In the genomic region with DNA sequence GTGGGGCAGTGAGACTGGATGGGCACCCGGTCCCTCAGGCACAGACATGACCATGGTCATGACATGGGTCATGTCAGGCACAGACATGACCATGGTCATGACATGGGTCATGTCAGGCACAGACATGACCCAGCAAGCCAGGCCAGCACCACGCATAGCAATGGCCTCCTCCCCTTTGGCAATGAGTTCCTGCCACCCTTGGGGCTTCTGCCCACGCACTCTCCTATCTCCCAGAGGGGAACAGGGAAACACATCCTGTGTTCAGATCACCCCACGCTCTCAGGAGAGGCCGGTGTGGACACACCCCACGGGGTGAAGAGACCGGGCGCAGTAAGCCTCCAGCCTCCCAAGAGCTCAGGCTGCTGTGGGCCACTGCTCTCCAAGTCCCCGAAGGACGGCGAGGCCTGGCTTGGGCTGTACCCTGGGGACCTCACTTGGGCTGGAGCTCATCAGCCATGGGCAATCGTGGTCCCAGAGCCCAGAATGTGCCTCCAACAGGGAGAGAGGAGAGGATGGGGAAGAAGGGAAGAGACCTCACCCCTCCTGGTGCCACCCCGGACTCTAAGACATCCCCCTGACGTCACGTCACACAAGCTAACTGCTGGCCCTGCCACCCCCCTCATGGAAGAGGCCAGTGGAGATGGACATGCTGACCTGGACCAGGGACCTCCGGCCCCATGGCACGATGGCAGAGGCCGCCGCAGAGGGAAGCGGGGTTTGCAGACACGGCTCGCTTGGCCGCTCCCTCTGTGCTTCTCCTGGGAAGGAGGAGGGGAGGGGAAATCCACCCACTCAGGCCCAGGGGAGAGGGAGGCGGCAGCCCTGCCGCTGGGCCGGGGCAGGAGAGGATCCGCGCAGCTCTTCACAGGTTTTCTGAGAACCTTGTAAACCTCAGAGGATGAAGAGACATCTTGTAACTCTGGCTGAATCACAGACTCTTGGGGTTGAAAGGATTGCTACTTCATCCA, we compare ENCODE assay signal across 8 cellular contexts.
DNase-seq lines count a peak whose midpoint lies in the region; ATAC-seq and TF ChIP-seq lines count a peak whose summit lies in the region.
"Had no signal": no experiment of that assay in that cellular context is flagged by ENCODE, and none has a peak within 500 bp of the region (broad histone marks: within the 10 kb centered on the region; RNA-seq: fewer than 3 reads in every experiment).

No MANE protein-coding gene starts in this region.

- H3K9me3 Mint-ChIP-seq in activated CD4-positive, alpha-beta T cell treated with anti-CD3 and anti-CD28 coated beads, Interleukin-2, amount 10 ng/mL, durations not matched to agents 24 days and 14 days, result no peaks in the 10 kb centered on the region

- no peaks in the 10 kb centered on the region for H3K9me3 ChIP-seq in left ventricle myocardium inferior (replicated peaks)
- H3K9me3 ChIP-seq: SJSA1 had no signal

- intact Hi-C loops in activated CD4-positive, alpha-beta T cell treated with anti-CD3 and anti-CD28 coated beads, Interleukin-2, amount 10 ng/mL, durations not matched to agents 24 days and 14 days (cut with micrococcal nuclease), result loop anchor here (1.0 to 5.0 kb wide), 5 partner anchors 13 to 173 kb away; no protein-coding TSS in a partner anchor
- intact Hi-C loops in left ventricle myocardium inferior (cut with micrococcal nuclease), result no loop called here

- H3K4me3 Mint-ChIP-seq in activated CD4-positive, alpha-beta T cell treated with anti-CD3 and anti-CD28 coated beads, Interleukin-2, amount 10 ng/mL, durations not matched to agents 24 days and 14 days, result peak overlapping the region; percentile 85

- DNase-seq in activated CD4-positive, alpha-beta T cell treated with anti-CD3 and anti-CD28 coated beads, Interleukin-2, amount 10 ng/mL, durations not matched to agents 24 days and 14 days, result peak; percentile 82
- peak; percentile 19 for DNase-seq in left ventricle myocardium inferior
- DNase-seq in DMS114 treated with DMSO at 0.1 percent for 48 hours (lab: John Stamatoyannopoulos, UW; ENCODE audit: unreplicated experiment), result no peak
- no peak for DNase-seq in SHP77 treated with DMSO at 0.1 percent for 48 hours (lab: John Stamatoyannopoulos, UW)
- DNase-seq in NCI-H2227 treated with DMSO at 0.1 percent for 48 hours (lab: John Stamatoyannopoulos, UW), result no peak

- peaks cover 59% of the 10 kb centered on the region for H3K4me1 Mint-ChIP-seq in activated CD4-positive, alpha-beta T cell treated with anti-CD3 and anti-CD28 coated beads, Interleukin-2, amount 10 ng/mL, durations not matched to agents 24 days and 14 days

- H3K36me3 ChIP-seq in left ventricle myocardium inferior, result peaks cover 7% of the 10 kb centered on the region
- H3K36me3 ChIP-seq: SJSA1 had no signal

- peaks cover 22% of the 10 kb centered on the region for H3K36me3 Mint-ChIP-seq in activated CD4-positive, alpha-beta T cell treated with anti-CD3 and anti-CD28 coated beads, Interleukin-2, amount 10 ng/mL, durations not matched to agents 24 days and 14 days (ENCODE audit: low read depth)

- H3K4me3 ChIP-seq in left ventricle myocardium inferior, result peak overlapping the region; percentile 33
- H3K4me3 ChIP-seq: SJSA1 had no signal

- H3K27ac ChIP-seq in left ventricle myocardium inferior (replicated peaks), result no peak overlapping the region
- H3K27ac ChIP-seq: SJSA1 had no signal

- H3K27ac Mint-ChIP-seq in activated CD4-positive, alpha-beta T cell treated with anti-CD3 and anti-CD28 coated beads, Interleukin-2, amount 10 ng/mL, durations not matched to agents 24 days and 14 days, result peak overlapping the region; percentile 93

- peak; percentile 15 for ATAC-seq in GM19351 (IDR thresholded peaks at IDR 0.05; ENCODE audit: unreplicated experiment)
- peak; percentile 21 for ATAC-seq in HG03025 (IDR thresholded peaks at IDR 0.05; ENCODE audit: low FRiP score, unreplicated experiment)

- H3K27me3 ChIP-seq in left ventricle myocardium inferior (ENCODE audit: low read depth), result no peaks in the 10 kb centered on the region
- H3K27me3 ChIP-seq: SJSA1 had no signal

- H3K27me3 Mint-ChIP-seq in activated CD4-positive, alpha-beta T cell treated with anti-CD3 and anti-CD28 coated beads, Interleukin-2, amount 10 ng/mL, durations not matched to agents 24 days and 14 days, result no peaks in the 10 kb centered on the region

- TF ChIP-seq CTCF in left ventricle myocardium inferior (IDR thresholded peaks at IDR 0.05; ENCODE audit: borderline replicate concordance), result no peak

- H3K4me1 ChIP-seq in left ventricle myocardium inferior, result peaks cover 39% of the 10 kb centered on the region

Comparison
In these comparisons a context has a peak if more than half of its experiments do, and no peak if none do; other contexts are left out.
1. DNase-seq: peak in activated CD4-positive, alpha-beta T cell treated with anti-CD3 and anti-CD28 coated beads, Interleukin-2, amount 10 ng/mL, durations not matched to agents 24 days and 14 days (single experiment) and left ventricle myocardium inferior (single experiment); none in DMS114 treated with DMSO at 0.1 percent for 48 hours (single experiment), SHP77 treated with DMSO at 0.1 percent for 48 hours (single experiment) and NCI-H2227 treated with DMSO at 0.1 percent for 48 hours (single experiment).